Comparison of ENCODE assay signal across 7 cellular contexts in genomic region chr17:82205720-82206508, GRCh38. TPM values are rescaled to one million over a fixed set of nuclear protein-coding genes. Genes with fewer than 3 reads are reported as not detected.
DNase-seq lines count a peak whose midpoint lies in the region; ATAC-seq and TF ChIP-seq lines count a peak whose summit lies in the region.

No MANE protein-coding gene starts in this region.

- H3K9me3 Mint-ChIP-seq in IgD-negative memory B cell: no peaks in the 10 kb centered on the region
- no peaks in the 10 kb centered on the region for H3K9me3 Mint-ChIP-seq in stimulated activated memory B cell treated with anti-CD40 and anti-IgM and Interleukin-4, amounts not matched to agents 10 μg/mL and 1 μg/mL and 100 μg/mL, for 72 hours

- DNase-seq in activated T-cell treated with anti-CD3 and anti-CD28 coated beads for 24 hours (ENCODE audit: low read depth) (peak; percentile 66), epidermal melanocyte (ENCODE audit: insufficient read length, low spot score) (peak; percentile 88), mucosa of gallbladder (ENCODE audit: low spot score) (peak; percentile 87)

- H3K9ac ChIP-seq in OCI-LY1 (ENCODE audit: low read length): peak overlapping the region; percentile 37; the same call in 1 of the 2 replicates

- peaks cover 2% of the 10 kb centered on the region for H3K36me3 Mint-ChIP-seq in IgD-negative memory B cell
- H3K36me3 Mint-ChIP-seq in stimulated activated memory B cell treated with anti-CD40 and anti-IgM and Interleukin-4, amounts not matched to agents 10 μg/mL and 1 μg/mL and 100 μg/mL, for 72 hours: peaks cover 14% of the 10 kb centered on the region

- TF ChIP-seq POLR2A in GM18505 (IDR thresholded peaks at IDR 0.05; ENCODE audit: borderline replicate concordance, extremely low read depth, insufficient read depth, insufficient read length): peak; percentile 92

- H3F3A ChIP-seq in OCI-LY1 (ENCODE audit: insufficient read depth, low read length): no peaks in the 10 kb centered on the region

- H3K4me1 ChIP-seq in OCI-LY1 (ENCODE audit: insufficient read depth, low read length, severe bottlenecking): peaks cover 9% of the 10 kb centered on the region

- H4K20me1 ChIP-seq in OCI-LY1 (ENCODE audit: insufficient read depth, low read length): no peaks in the 10 kb centered on the region

- peaks cover 3% of the 10 kb centered on the region for H3K27me3 ChIP-seq in OCI-LY1 (ENCODE audit: insufficient read depth, low read length)

- TF ChIP-seq CTCF in OCI-LY1 (IDR thresholded peaks at IDR 0.05; ENCODE audit: low read length): peak; percentile 90

- H3K27ac ChIP-seq in OCI-LY1 (ENCODE audit: low read depth, low read length, poor library complexity, severe bottlenecking): no peak overlapping the region

- no peaks in the 10 kb centered on the region for H3K9me2 ChIP-seq in OCI-LY1 (ENCODE audit: low read depth, low read length)

- H3K4me2 ChIP-seq in OCI-LY1 (ENCODE audit: low read length): peak overlapping the region; percentile 49

- peak overlapping the region; percentile 2; the same call in 1 of the 2 replicates for H2AFZ ChIP-seq in OCI-LY1 (ENCODE audit: low read length)

- no peak overlapping the region for H3K4me3 ChIP-seq in OCI-LY1 (ENCODE audit: low read depth, low read length, poor library complexity, severe bottlenecking)

- no peaks in the 10 kb centered on the region for H3K9me3 ChIP-seq in OCI-LY1 (ENCODE audit: low read length)

- peak; percentile 64 for ATAC-seq in GM18505 (IDR thresholded peaks at IDR 0.05; ENCODE audit: unreplicated experiment)
- peak; percentile 93 for ATAC-seq in stimulated activated memory B cell treated with anti-CD40 and anti-IgM and Interleukin-4, amounts not matched to agents 10 μg/mL and 1 μg/mL and 100 μg/mL, for 72 hours

- no peaks in the 10 kb centered on the region for H3K27me3 Mint-ChIP-seq in IgD-negative memory B cell
- no peaks in the 10 kb centered on the region for H3K27me3 Mint-ChIP-seq in stimulated activated memory B cell treated with anti-CD40 and anti-IgM and Interleukin-4, amounts not matched to agents 10 μg/mL and 1 μg/mL and 100 μg/mL, for 72 hours

- H3K4me3 Mint-ChIP-seq in IgD-negative memory B cell: peak overlapping the region in 3 of 4 donors; percentile 8 to 82 (median 57)
- H3K4me3 Mint-ChIP-seq in stimulated activated memory B cell treated with anti-CD40 and anti-IgM and Interleukin-4, amounts not matched to agents 10 μg/mL and 1 μg/mL and 100 μg/mL, for 72 hours: peak overlapping the region; percentile 21

- H3K36me3 ChIP-seq in OCI-LY1 (ENCODE audit: insufficient read depth, low read length): no peaks in the 10 kb centered on the region

- H3K4me1 Mint-ChIP-seq in IgD-negative memory B cell: peaks cover 8 to 15% (median 11%) of the 10 kb centered on the region in 3 donors
- peaks cover 19% of the 10 kb centered on the region for H3K4me1 Mint-ChIP-seq in stimulated activated memory B cell treated with anti-CD40 and anti-IgM and Interleukin-4, amounts not matched to agents 10 μg/mL and 1 μg/mL and 100 μg/mL, for 72 hours

- H3K27ac Mint-ChIP-seq in IgD-negative memory B cell: peak overlapping the region; percentile 81 to 96 (median 92)
- peak overlapping the region; percentile 86 for H3K27ac Mint-ChIP-seq in stimulated activated memory B cell treated with anti-CD40 and anti-IgM and Interleukin-4, amounts not matched to agents 10 μg/mL and 1 μg/mL and 100 μg/mL, for 72 hours

- H3K79me2 ChIP-seq in OCI-LY1 (ENCODE audit: insufficient read depth, low read length): no peaks in the 10 kb centered on the region

RNA-seq across cellular contexts. Expression of gene CCDC57, which starts 6.7 kb away (rescaled TPM):
- 34.1 TPM for polyA plus RNA-seq in IgD-negative memory B cell
- total RNA-seq in mucosa of gallbladder: 56.9 TPM

RNA-seq across cellular contexts. Expression of gene SLC16A3, which starts 22.9 kb away (rescaled TPM):
- polyA plus RNA-seq in IgD-negative memory B cell: 3.7 TPM
- total RNA-seq in mucosa of gallbladder: 95.7 TPM
